15 cellular contexts compared by ENCODE assay signal in the genomic region with DNA sequence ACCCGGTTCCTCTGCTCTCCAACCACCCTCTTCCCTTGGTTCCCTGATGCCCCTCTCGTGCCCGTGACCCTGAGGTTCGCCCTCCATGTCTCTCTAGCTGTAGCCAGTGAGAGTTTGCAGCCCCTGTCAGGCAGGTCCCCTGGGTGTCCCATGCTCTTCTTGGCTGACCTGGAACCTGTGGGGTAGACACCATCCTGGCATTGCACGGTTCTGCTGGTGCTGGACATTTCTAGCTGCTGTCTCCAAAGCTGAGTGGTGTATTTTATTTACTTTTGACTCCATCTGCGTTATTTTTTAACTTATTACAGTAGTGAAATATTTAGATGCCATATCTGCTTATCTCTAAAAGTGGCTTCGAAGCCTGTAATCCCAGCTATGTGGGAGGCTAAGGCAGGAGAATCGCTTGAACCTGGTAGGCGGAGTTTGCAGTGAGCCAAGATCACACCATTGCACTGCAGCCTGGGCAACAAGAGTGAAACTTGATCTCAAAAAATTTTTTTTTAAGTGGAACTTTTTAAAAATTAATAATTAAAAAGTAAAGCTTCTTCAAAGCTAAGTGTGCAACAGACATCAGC.
"Had no signal": no experiment of that assay in that cellular context is flagged by ENCODE, and none has a peak within 500 bp of the region (broad histone marks: within the 10 kb centered on the region; RNA-seq: fewer than 3 reads in every experiment).

No MANE protein-coding gene starts in this region.

- ATAC-seq: foreskin keratinocyte; left colon; lower lobe of right lung; psoas muscle; stimulated activated memory B cell treated with anti-CD40 and anti-IgM and Interleukin-4, amounts not matched to agents 10 μg/mL and 1 μg/mL and 100 μg/mL, for 72 hours had no signal

- H3K27me3 ChIP-seq: foreskin keratinocyte, right lobe of liver, upper lobe of left lung had no signal

- DNase-seq: activated CD4-positive, CD25-positive, alpha-beta regulatory T cell treated with anti-CD3 and anti-CD28 coated beads, Interleukin-2, amount 50 U/mL, for 72 hours; activated naive CD8-positive, alpha-beta T cell treated with anti-CD3 and anti-CD28 coated beads, Interleukin-2, amount 10 ng/mL, durations not matched to agents 7 days and 5 days; foreskin keratinocyte; glutamatergic neuron; hippocampal formation; left colon; lower lobe of right lung; psoas muscle; small intestine; stimulated activated CD4-positive, alpha-beta T cell treated with anti-CD3 and anti-CD28 coated beads, Interleukin-4, amount 100 ng/mL, for 24 hours; upper lobe of left lung had no signal

- H3K9me3 ChIP-seq: lower lobe of right lung, psoas muscle, right lobe of liver, thoracic aorta, upper lobe of left lung had no signal

- H3K27ac ChIP-seq: coronary artery, foreskin keratinocyte, lower lobe of right lung, psoas muscle, right lobe of liver, thoracic aorta, upper lobe of left lung had no signal

- H3K4me3 ChIP-seq: coronary artery, lower lobe of right lung, psoas muscle, right lobe of liver, thoracic aorta, upper lobe of left lung had no signal
